ENCODE assay signal across 18 cellular contexts in genomic region chr2:215572341-215572848, GRCh38.
"Had no signal": no experiment of that assay in that cellular context is flagged by ENCODE, and none has a peak within 500 bp of the region (broad histone marks: within the 10 kb centered on the region; RNA-seq: fewer than 3 reads in every experiment).

No MANE protein-coding gene starts in this region.

- H3K27ac ChIP-seq: cardiac muscle cell, prostate gland, tibial artery, WERI-Rb-1 had no signal

- H3K4me3 ChIP-seq: cardiac muscle cell, lung, prostate gland, tibial artery had no signal

- H3K4me1 ChIP-seq: prostate gland, tibial artery had no signal

- H3K27me3 ChIP-seq: cardiac muscle cell, tibial artery had no signal

- H3K9me3 ChIP-seq: prostate gland, tibial artery had no signal

- H3K36me3 ChIP-seq: cardiac muscle cell, prostate gland, tibial artery, WERI-Rb-1 had no signal

- DNase-seq: activated CD4-positive, alpha-beta T cell treated with anti-CD3 and anti-CD28 coated beads, Interleukin-2, amount 10 ng/mL, durations not matched to agents 7 days and 5 days; activated CD4-positive, CD25-positive, alpha-beta regulatory T cell treated with anti-CD3 and anti-CD28 coated beads, Interleukin-2, amount 50 U/mL, for 72 hours; activated CD8-positive, alpha-beta memory T cell treated with anti-CD3 and anti-CD28 coated beads, Interleukin-2, amount 10 ng/mL, durations not matched to agents 7 days and 5 days; activated CD8-positive, alpha-beta T cell treated with anti-CD3 and anti-CD28 coated beads for 36 hours; activated effector memory CD4-positive, alpha-beta T cell treated with anti-CD3 and anti-CD28 coated beads, Interleukin-2, amount 50 U/mL, for 16 hours; activated naive CD4-positive, alpha-beta T cell treated with anti-CD3 and anti-CD28 coated beads, Interleukin-2, amount 10 ng/mL, durations not matched to agents 7 days and 5 days; activated T-cell treated with anti-CD3 and anti-CD28 coated beads for 4 hours; amygdala; effector CD8-positive, alpha-beta T cell; left colon; natural killer cell; stimulated activated CD4-positive, alpha-beta T cell treated with anti-CD3 and anti-CD28 coated beads, Interleukin-12 subunit alpha, Interleukin-12 subunit beta, amount 100 ng/mL, for 4 hours; T-cell; tibial artery; WERI-Rb-1 had no signal

- ATAC-seq: activated CD8-positive, alpha-beta memory T cell treated with anti-CD3 and anti-CD28 coated beads, Interleukin-2, amount 10 ng/mL, durations not matched to agents 7 days and 5 days; activated CD8-positive, alpha-beta T cell treated with anti-CD3 and anti-CD28 coated beads for 36 hours; left colon; natural killer cell; T-cell had no signal
